ENCODE assay signal across 21 cellular contexts in the genomic region with DNA sequence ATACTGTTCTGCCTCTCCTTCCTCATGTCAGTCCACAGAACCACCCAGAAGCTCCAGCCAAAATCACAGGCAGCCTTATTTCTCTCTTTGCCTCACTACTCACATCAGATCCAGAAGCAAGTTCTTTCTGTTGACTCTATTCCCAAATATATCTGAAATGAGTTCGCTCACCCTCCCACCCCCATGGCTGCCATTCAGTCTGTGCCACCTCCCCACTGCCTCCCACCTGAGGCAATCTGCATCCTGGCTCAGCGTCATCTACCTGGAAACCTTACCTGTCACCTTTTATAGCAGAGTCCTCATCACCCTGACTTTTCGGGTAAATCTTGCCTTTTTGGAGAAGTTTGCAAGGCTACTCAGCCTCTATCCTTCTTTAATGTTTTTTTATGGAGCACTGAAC.
"Had no signal": no experiment of that assay in that cellular context is flagged by ENCODE, and none has a peak within 500 bp of the region (broad histone marks: within the 10 kb centered on the region; RNA-seq: fewer than 3 reads in every experiment).

No MANE protein-coding gene starts in this region.

- H3K4me3 Mint-ChIP-seq: naive B cell; naive thymus-derived CD8-positive, alpha-beta T cell; natural killer cell treated with Interleukin-12 subunit alpha and Interleukin-12 subunit beta and Interleukin-15 and Interleukin-18, amount 100 ng/mL, for 72 hours; nephron progenitor cell; neural crest cell; stimulated activated effector memory CD8-positive, alpha-beta T cell treated with anti-CD3 and anti-CD28 coated beads, Interleukin-12 subunit alpha, Interleukin-12 subunit beta, amount 100 ng/mL, for 72 hours; stimulated activated naive CD8-positive, alpha-beta T cell treated with anti-CD3 and anti-CD28 coated beads, Interleukin-15, amount 100 ng/mL, for 72 hours had no signal

- H3K9me3 Mint-ChIP-seq: naive thymus-derived CD8-positive, alpha-beta T cell; natural killer cell treated with Interleukin-12 subunit alpha and Interleukin-12 subunit beta and Interleukin-15 and Interleukin-18, amount 100 ng/mL, for 72 hours; neural crest cell; stimulated activated effector memory CD8-positive, alpha-beta T cell treated with anti-CD3 and anti-CD28 coated beads, Interleukin-12 subunit alpha, Interleukin-12 subunit beta, amount 100 ng/mL, for 72 hours; stimulated activated naive CD8-positive, alpha-beta T cell treated with anti-CD3 and anti-CD28 coated beads, Interleukin-15, amount 100 ng/mL, for 72 hours had no signal

- DNase-seq: naive B cell; naive thymus-derived CD8-positive, alpha-beta T cell; nephron progenitor cell; pancreas; right cardiac atrium; right lobe of liver; sigmoid colon; small intestine; stimulated activated CD4-positive, alpha-beta T cell treated with anti-CD3 and anti-CD28 coated beads, Interleukin-15, amount 100 ng/mL, for 24 hours; stimulated activated CD4-positive, alpha-beta T cell treated with anti-CD3 and anti-CD28 coated beads, Interleukin-2, amount 100 ng/mL, for 24 hours; stimulated activated CD4-positive, alpha-beta T cell treated with anti-CD3 and anti-CD28 coated beads, Interleukin-2, amount 100 ng/mL, for 48 hours; stimulated activated CD4-positive, alpha-beta T cell treated with anti-CD3 and anti-CD28 coated beads, Interleukin-4, amount 100 ng/mL, for 24 hours; stimulated activated naive CD4-positive, alpha-beta T cell; stimulated activated naive CD8-positive, alpha-beta T cell treated with anti-CD3 and anti-CD28 coated beads, Interleukin-15, amount 100 ng/mL, for 72 hours; stimulated activated naive CD8-positive, alpha-beta T cell treated with anti-CD3 and anti-CD28 coated beads, Interleukin-15, Interleukin-2, amounts not matched to agents 100 U/mL and 50 U/mL, for 24 hours; substantia nigra; testis; trophoblast cell had no signal

- H3K36me3 Mint-ChIP-seq: naive B cell; naive thymus-derived CD8-positive, alpha-beta T cell; natural killer cell treated with Interleukin-12 subunit alpha and Interleukin-12 subunit beta and Interleukin-15 and Interleukin-18, amount 100 ng/mL, for 72 hours; stimulated activated effector memory CD8-positive, alpha-beta T cell treated with anti-CD3 and anti-CD28 coated beads, Interleukin-12 subunit alpha, Interleukin-12 subunit beta, amount 100 ng/mL, for 72 hours had no signal

- H3K27ac Mint-ChIP-seq: natural killer cell treated with Interleukin-12 subunit alpha and Interleukin-12 subunit beta and Interleukin-15 and Interleukin-18, amount 100 ng/mL, for 72 hours; nephron progenitor cell; stimulated activated effector memory CD8-positive, alpha-beta T cell treated with anti-CD3 and anti-CD28 coated beads, Interleukin-12 subunit alpha, Interleukin-12 subunit beta, amount 100 ng/mL, for 72 hours; stimulated activated naive CD8-positive, alpha-beta T cell treated with anti-CD3 and anti-CD28 coated beads, Interleukin-15, amount 100 ng/mL, for 72 hours had no signal

- H3K4me1 Mint-ChIP-seq: naive B cell; nephron progenitor cell; neural crest cell; stimulated activated effector memory CD8-positive, alpha-beta T cell treated with anti-CD3 and anti-CD28 coated beads, Interleukin-12 subunit alpha, Interleukin-12 subunit beta, amount 100 ng/mL, for 72 hours had no signal

- ATAC-seq: naive thymus-derived CD8-positive, alpha-beta T cell; natural killer cell treated with Interleukin-12 subunit alpha and Interleukin-12 subunit beta and Interleukin-15 and Interleukin-18, amount 100 ng/mL, for 72 hours; pancreas; right cardiac atrium; right lobe of liver; stimulated activated effector memory CD8-positive, alpha-beta T cell treated with anti-CD3 and anti-CD28 coated beads, Interleukin-12 subunit alpha, Interleukin-12 subunit beta, amount 100 ng/mL, for 72 hours; stimulated activated naive CD8-positive, alpha-beta T cell treated with anti-CD3 and anti-CD28 coated beads, Interleukin-15, amount 100 ng/mL, for 72 hours; stimulated activated naive CD8-positive, alpha-beta T cell treated with anti-CD3 and anti-CD28 coated beads, Interleukin-15, Interleukin-2, amounts not matched to agents 100 U/mL and 50 U/mL, for 24 hours had no signal

- H3K27me3 Mint-ChIP-seq: naive B cell; stimulated activated naive CD8-positive, alpha-beta T cell treated with anti-CD3 and anti-CD28 coated beads, Interleukin-15, amount 100 ng/mL, for 72 hours had no signal
